Comparison of ENCODE assay signal across 8 cellular contexts in genomic region chr17:82065638-82066303, GRCh38. TPM values are rescaled to one million over a fixed set of nuclear protein-coding genes. Genes with fewer than 3 reads are reported as not detected.
DNase-seq lines count a peak whose midpoint lies in the region; ATAC-seq and TF ChIP-seq lines count a peak whose summit lies in the region.

Gene DUS1L (minus strand): TSS chr17:82065804. CDS start chr17:82065059, 745 bp downstream.

- intact Hi-C loops in right cardiac atrium (cut with DNase I) (no loop called here), vagina (cut with DNase I) (no loop called here)

- peak; percentile 61 for DNase-seq in ACHN
- peak; percentile 47 to 76 (median 60) for DNase-seq in T-helper 1 cell
- DNase-seq in right cardiac atrium = peak; percentile 64 to 88 (median 86)
- DNase-seq in retina = peak; percentile 72
- no peak for DNase-seq in vagina (ENCODE audit: extremely low spot score in 2 of 2)

- 9% methylated on average over 88 of the region's 88 CpGs for WGBS in right cardiac atrium

- in situ Hi-C loops in ACHN (cut with HindIII; ENCODE audit: low pct_ligation_motif_present, low pct_unique_long_range_greater_than_20kb, low sequenced_read_pairs) = no loop called here

- H3K4me3 ChIP-seq in right cardiac atrium (ENCODE audit: low read length) (peak within 1 kb of the TSS; percentile 91), vagina (peak within 1 kb of the TSS; percentile 81 to 92)

- no peaks in the 10 kb centered on the region for H3K9me3 ChIP-seq in right cardiac atrium (ENCODE audit: control insufficient read depth, low read length)
- H3K9me3 ChIP-seq in vagina = no peaks in the 10 kb centered on the region

- H3K4me1 ChIP-seq in right cardiac atrium (ENCODE audit: control insufficient read depth, insufficient read depth, low read length) (peaks cover 6% of the 10 kb centered on the region), vagina (peaks cover 30% of the 10 kb centered on the region)

- no peaks in the 10 kb centered on the region for H3K27me3 ChIP-seq in right cardiac atrium (ENCODE audit: control insufficient read depth, insufficient read depth)
- no peaks in the 10 kb centered on the region for H3K27me3 ChIP-seq in vagina

- peak within 1 kb of the TSS; percentile 79 for H3K27ac ChIP-seq in angular gyrus (ENCODE audit: low read depth, low read length)
- H3K27ac ChIP-seq in right cardiac atrium (ENCODE audit: low read length) = peak within 1 kb of the TSS; percentile 73
- H3K27ac ChIP-seq in vagina = peak within 1 kb of the TSS; percentile 94

- peak; percentile 54 for ATAC-seq in GM18505 (IDR thresholded peaks at IDR 0.05; ENCODE audit: unreplicated experiment)
- ATAC-seq in HG03521 (IDR thresholded peaks at IDR 0.05; ENCODE audit: unreplicated experiment) = peak; percentile 67
- ATAC-seq in right cardiac atrium = peak; percentile 77 to 78

- peak; percentile 68 for TF ChIP-seq POLR2A in GM18505 (IDR thresholded peaks at IDR 0.05; ENCODE audit: borderline replicate concordance, extremely low read depth, insufficient read depth, insufficient read length)
- TF ChIP-seq POLR2A in vagina (IDR thresholded peaks at IDR 0.05) = peak in 1 of 2 donors; percentile 20

- H3K36me3 ChIP-seq in vagina = peaks cover 0 to 27% of the 10 kb centered on the region in 2 donors

- TF ChIP-seq CTCF in vagina (IDR thresholded peaks at IDR 0.05) = no peak

RNA-seq across cellular contexts. Expression of gene DUS1L, which starts in this region (rescaled TPM):
- 10 to 100 TPM; 51.3 to 63.1 (median 58.4) TPM for total RNA-seq in right cardiac atrium
- polyA plus RNA-seq in right cardiac atrium = 82.1 TPM
- 72.4 TPM for total RNA-seq in vagina

Comparison
In these comparisons a context has a peak if more than half of its experiments do, and no peak if none do; other contexts are left out.
1. DNase-seq: peak in ACHN (single experiment), T-helper 1 cell (5 of 5), right cardiac atrium (3 of 3) and retina (single experiment); none in vagina (0 of 2).
2. Peak in every context shown above with its lines, with median percentiles within 50 percentile points of each other: ATAC-seq and H3K27ac ChIP-seq.